8 cellular contexts compared by ENCODE assay signal in genomic region chr2:64063924-64064331, GRCh38. TPM values are rescaled to one million over a fixed set of nuclear protein-coding genes. Genes with fewer than 3 reads are reported as not detected.
A peak's percentile ranks its signal among the peaks of the same experiment; 100 is the strongest.
DNase-seq lines count a peak whose midpoint lies in the region; ATAC-seq lines count a peak whose summit lies in the region.

No MANE protein-coding gene starts in this region.

- peak overlapping the region; percentile 56 for H3K27ac ChIP-seq in muscle layer of duodenum (ENCODE audit: low read length)

- ATAC-seq in HG03521 (IDR thresholded peaks at IDR 0.05; ENCODE audit: unreplicated experiment) (no peak), GM21360 (IDR thresholded peaks at IDR 0.05; ENCODE audit: unreplicated experiment) (no peak)

- no peaks in the 10 kb centered on the region for H3K36me3 ChIP-seq in muscle layer of duodenum (ENCODE audit: control insufficient read depth in 1 of 2, insufficient read depth in 2 of 2, low read length in 2 of 2)

- H3K27me3 ChIP-seq in muscle layer of duodenum (ENCODE audit: low read depth, low read length): no peaks in the 10 kb centered on the region

- H3K9me3 ChIP-seq in muscle layer of duodenum (ENCODE audit: control insufficient read depth in 1 of 2, low read length in 2 of 2): no peaks in the 10 kb centered on the region

- peak; percentile 12 for DNase-seq in AG08395 (ENCODE audit: low spot score)
- DNase-seq in NCI-H526 treated with DMSO at 0.1 percent for 48 hours (lab: John Stamatoyannopoulos, UW): peak; percentile 77
- DNase-seq in dermis blood vessel endothelial cell: peak; percentile 85
- no peak for DNase-seq in SKM-1 treated with dmso at 0.1 percent for 144 hours (lab: John Stamatoyannopoulos, UW; ENCODE audit: unreplicated experiment)
- no peak for DNase-seq in germinal center (ENCODE audit: low spot score)

- H3K4me3 ChIP-seq in muscle layer of duodenum (ENCODE audit: low read depth in 1 of 2, low read length in 2 of 2): peak overlapping the region in 1 of 2 donors; percentile 17

- H3K4me1 ChIP-seq in muscle layer of duodenum (ENCODE audit: control insufficient read depth in 1 of 2, insufficient read depth in 2 of 2, low read length in 2 of 2): no peaks in the 10 kb centered on the region

RNA-seq across cellular contexts. Expression of gene VPS54, which starts 44.7 kb away (rescaled TPM):
- total RNA-seq in dermis blood vessel endothelial cell: 24.0 and 29.4 TPM in 2 replicates

Comparison
In these comparisons a context has a peak if more than half of its experiments do, and no peak if none do; other contexts are left out.
1. DNase-seq: peak in AG08395 (single experiment), NCI-H526 treated with DMSO at 0.1 percent for 48 hours (single experiment) and dermis blood vessel endothelial cell (single experiment); none in SKM-1 treated with dmso at 0.1 percent for 144 hours (single experiment) and germinal center (single experiment).